In genomic region chr11:1082728-1083620, GRCh38 we compare ENCODE assay signal across 22 cellular contexts. TPM values are rescaled to one million over a fixed set of nuclear protein-coding genes. Genes with fewer than 3 reads are reported as not detected.
DNase-seq lines count a peak whose midpoint lies in the region; ATAC-seq and TF ChIP-seq lines count a peak whose summit lies in the region.
"Had no signal": no experiment of that assay in that cellular context is flagged by ENCODE, and none has a peak within 500 bp of the region (broad histone marks: within the 10 kb centered on the region; RNA-seq: fewer than 3 reads in every experiment).

No MANE protein-coding gene starts in this region.

- no peaks in the 10 kb centered on the region for H3K27me3 Mint-ChIP-seq in activated naive CD8-positive, alpha-beta T cell treated with anti-CD3 and anti-CD28 coated beads, Interleukin-2, amount 10 ng/mL, durations not matched to agents 7 days and 5 days
- H3K27me3 Mint-ChIP-seq in activated naive CD8-positive, alpha-beta T cell treated with anti-CD3 and anti-CD28 coated beads for 36 hours, result no peaks in the 10 kb centered on the region
- no peaks in the 10 kb centered on the region for H3K27me3 Mint-ChIP-seq in natural killer cell treated with Interleukin-12 subunit alpha and Interleukin-12 subunit beta and Interleukin-15 and Interleukin-18, amount 100 ng/mL, for 72 hours
- H3K27me3 Mint-ChIP-seq: activated naive CD8-positive, alpha-beta T cell treated with anti-CD3 and anti-CD28 coated beads, Interleukin-2, amount 50 U/mL, for 24 hours; CD4-positive, alpha-beta T cell; IgD-negative memory B cell had no signal

- H3K36me3 Mint-ChIP-seq in activated naive CD8-positive, alpha-beta T cell treated with anti-CD3 and anti-CD28 coated beads, Interleukin-2, amount 10 ng/mL, durations not matched to agents 7 days and 5 days, result no peaks in the 10 kb centered on the region
- H3K36me3 Mint-ChIP-seq in activated naive CD8-positive, alpha-beta T cell treated with anti-CD3 and anti-CD28 coated beads for 36 hours, result no peaks in the 10 kb centered on the region
- H3K36me3 Mint-ChIP-seq in natural killer cell treated with Interleukin-12 subunit alpha and Interleukin-12 subunit beta and Interleukin-15 and Interleukin-18, amount 100 ng/mL, for 72 hours, result no peaks in the 10 kb centered on the region
- H3K36me3 Mint-ChIP-seq: IgD-negative memory B cell had no signal

- TF ChIP-seq CTCF in GM13976 (IDR thresholded peaks at IDR 0.05; ENCODE audit: borderline replicate concordance, control extremely low read depth, extremely low read depth, insufficient read depth, missing control alignments), result no peak

- POLR2A ChIA-PET in activated naive CD8-positive, alpha-beta T cell treated with anti-CD3 and anti-CD28 coated beads, Interleukin-2, amount 10 ng/mL, durations not matched to agents 7 days and 5 days (lab: Charles Lee), result no interaction called here

- no peak overlapping the region for H3K4me3 Mint-ChIP-seq in activated naive CD8-positive, alpha-beta T cell treated with anti-CD3 and anti-CD28 coated beads, Interleukin-2, amount 10 ng/mL, durations not matched to agents 7 days and 5 days
- no peak overlapping the region for H3K4me3 Mint-ChIP-seq in activated naive CD8-positive, alpha-beta T cell treated with anti-CD3 and anti-CD28 coated beads for 36 hours
- no peak overlapping the region for H3K4me3 Mint-ChIP-seq in natural killer cell treated with Interleukin-12 subunit alpha and Interleukin-12 subunit beta and Interleukin-15 and Interleukin-18, amount 100 ng/mL, for 72 hours
- H3K4me3 Mint-ChIP-seq: activated naive CD8-positive, alpha-beta T cell treated with anti-CD3 and anti-CD28 coated beads, Interleukin-2, amount 50 U/mL, for 24 hours; CD4-positive, alpha-beta T cell; IgD-negative memory B cell had no signal

- no peak overlapping the region for H3K27ac Mint-ChIP-seq in activated naive CD8-positive, alpha-beta T cell treated with anti-CD3 and anti-CD28 coated beads, Interleukin-2, amount 10 ng/mL, durations not matched to agents 7 days and 5 days
- H3K27ac Mint-ChIP-seq in activated naive CD8-positive, alpha-beta T cell treated with anti-CD3 and anti-CD28 coated beads for 36 hours, result no peak overlapping the region
- H3K27ac Mint-ChIP-seq in natural killer cell treated with Interleukin-12 subunit alpha and Interleukin-12 subunit beta and Interleukin-15 and Interleukin-18, amount 100 ng/mL, for 72 hours, result no peak overlapping the region
- H3K27ac Mint-ChIP-seq: activated naive CD8-positive, alpha-beta T cell treated with anti-CD3 and anti-CD28 coated beads, Interleukin-2, amount 50 U/mL, for 24 hours; CD4-positive, alpha-beta T cell; IgD-negative memory B cell had no signal

- H3K9me3 Mint-ChIP-seq in activated naive CD8-positive, alpha-beta T cell treated with anti-CD3 and anti-CD28 coated beads, Interleukin-2, amount 10 ng/mL, durations not matched to agents 7 days and 5 days, result no peaks in the 10 kb centered on the region
- H3K9me3 Mint-ChIP-seq in activated naive CD8-positive, alpha-beta T cell treated with anti-CD3 and anti-CD28 coated beads for 36 hours, result no peaks in the 10 kb centered on the region
- H3K9me3 Mint-ChIP-seq in natural killer cell treated with Interleukin-12 subunit alpha and Interleukin-12 subunit beta and Interleukin-15 and Interleukin-18, amount 100 ng/mL, for 72 hours, result no peaks in the 10 kb centered on the region
- H3K9me3 Mint-ChIP-seq: activated naive CD8-positive, alpha-beta T cell treated with anti-CD3 and anti-CD28 coated beads, Interleukin-2, amount 50 U/mL, for 24 hours; CD4-positive, alpha-beta T cell; IgD-negative memory B cell had no signal

- peak; percentile 24 for DNase-seq in activated naive CD8-positive, alpha-beta T cell treated with anti-CD3 and anti-CD28 coated beads, Interleukin-2, amount 10 ng/mL, durations not matched to agents 7 days and 5 days
- DNase-seq in activated naive CD8-positive, alpha-beta T cell treated with anti-CD3 and anti-CD28 coated beads for 36 hours, result no peak
- DNase-seq in Right ventricle myocardium superior (peak; percentile 37), mucosa of gallbladder (ENCODE audit: low spot score) (no peak), erythroblast (lab: John Stamatoyannopoulos, UW) (no peak), GM13976 (ENCODE audit: low spot score) (no peak)
- peak; percentile 51 for DNase-seq in natural killer cell treated with Interleukin-12 subunit alpha and Interleukin-12 subunit beta and Interleukin-15 and Interleukin-18, amount 100 ng/mL, for 72 hours (ENCODE audit: low spot score)
- DNase-seq: activated naive CD8-positive, alpha-beta T cell treated with anti-CD3 and anti-CD28 coated beads, Interleukin-2, amount 50 U/mL, for 24 hours; CD4-positive, alpha-beta T cell; colonic mucosa; GDM1; GM23248; MM.1S; NCI-H2029; NK-92 treated with Interleukin-12 subunit alpha and Interleukin-12 subunit beta, amount 100 ng/mL, for 24 hours; T-helper 9 cell had no signal

- ATAC-seq in activated naive CD8-positive, alpha-beta T cell treated with anti-CD3 and anti-CD28 coated beads, Interleukin-2, amount 10 ng/mL, durations not matched to agents 7 days and 5 days (ENCODE audit: low read depth), result no peak
- no peak for ATAC-seq in Right ventricle myocardium superior (ENCODE audit: poor library complexity)
- ATAC-seq in natural killer cell treated with Interleukin-12 subunit alpha and Interleukin-12 subunit beta and Interleukin-15 and Interleukin-18, amount 100 ng/mL, for 72 hours, result peak in 1 of 2 donors; percentile 25
- no peak for ATAC-seq in GM19328 (IDR thresholded peaks at IDR 0.05; ENCODE audit: unreplicated experiment)
- ATAC-seq: activated naive CD8-positive, alpha-beta T cell treated with anti-CD3 and anti-CD28 coated beads, Interleukin-2, amount 50 U/mL, for 24 hours; body of pancreas; left lung had no signal

- TF ChIP-seq POLR2A in erythroblast (IDR thresholded peaks at IDR 0.05; ENCODE audit: low read length), result no peak

- intact Hi-C loops in Right ventricle myocardium superior (cut with DNase I), result no loop called here

- H3K4me1 Mint-ChIP-seq in activated naive CD8-positive, alpha-beta T cell treated with anti-CD3 and anti-CD28 coated beads, Interleukin-2, amount 10 ng/mL, durations not matched to agents 7 days and 5 days, result no peaks in the 10 kb centered on the region
- H3K4me1 Mint-ChIP-seq in activated naive CD8-positive, alpha-beta T cell treated with anti-CD3 and anti-CD28 coated beads for 36 hours, result no peaks in the 10 kb centered on the region
- H3K4me1 Mint-ChIP-seq in natural killer cell treated with Interleukin-12 subunit alpha and Interleukin-12 subunit beta and Interleukin-15 and Interleukin-18, amount 100 ng/mL, for 72 hours (ENCODE audit: low read depth in 2 of 2), result no peaks in the 10 kb centered on the region
- H3K4me1 Mint-ChIP-seq: activated naive CD8-positive, alpha-beta T cell treated with anti-CD3 and anti-CD28 coated beads, Interleukin-2, amount 50 U/mL, for 24 hours; IgD-negative memory B cell had no signal

- in situ Hi-C loops in GM13976 (cut with MboI; ENCODE audit: low sequenced_read_pairs, unreplicated experiment), result no loop called here

RNA-seq across cellular contexts. Expression of gene MUC2, which starts 8.3 kb away (rescaled TPM):
- not detected for total RNA-seq in activated naive CD8-positive, alpha-beta T cell treated with anti-CD3 and anti-CD28 coated beads, Interleukin-2, amount 10 ng/mL, durations not matched to agents 7 days and 5 days
- total RNA-seq in activated naive CD8-positive, alpha-beta T cell treated with anti-CD3 and anti-CD28 coated beads for 36 hours, result not detected
- not detected for total RNA-seq in Right ventricle myocardium superior
- total RNA-seq in natural killer cell treated with Interleukin-12 subunit alpha and Interleukin-12 subunit beta and Interleukin-15 and Interleukin-18, amount 100 ng/mL, for 72 hours, result not detected
- 0.26 TPM for total RNA-seq in mucosa of gallbladder
- total RNA-seq: CD4-positive, alpha-beta T cell; GM23248; left lung; NCI-H460; thoracic aorta had no signal

RNA-seq across cellular contexts. Expression of gene MUC6, which starts 46.5 kb away (rescaled TPM):
- total RNA-seq in activated naive CD8-positive, alpha-beta T cell treated with anti-CD3 and anti-CD28 coated beads, Interleukin-2, amount 10 ng/mL, durations not matched to agents 7 days and 5 days, result not detected
- not detected for total RNA-seq in activated naive CD8-positive, alpha-beta T cell treated with anti-CD3 and anti-CD28 coated beads for 36 hours
- not detected for total RNA-seq in Right ventricle myocardium superior
- total RNA-seq in natural killer cell treated with Interleukin-12 subunit alpha and Interleukin-12 subunit beta and Interleukin-15 and Interleukin-18, amount 100 ng/mL, for 72 hours, result not detected
- 173 TPM for total RNA-seq in mucosa of gallbladder
- total RNA-seq: CD4-positive, alpha-beta T cell; GM23248; left lung; NCI-H460 had no signal

Comparison
In these comparisons a context has a peak if more than half of its experiments do, and no peak if none do; other contexts are left out.
1. DNase-seq: peak in activated naive CD8-positive, alpha-beta T cell treated with anti-CD3 and anti-CD28 coated beads, Interleukin-2, amount 10 ng/mL, durations not matched to agents 7 days and 5 days (single experiment), Right ventricle myocardium superior (single experiment) and natural killer cell treated with Interleukin-12 subunit alpha and Interleukin-12 subunit beta and Interleukin-15 and Interleukin-18, amount 100 ng/mL, for 72 hours (single experiment); none in activated naive CD8-positive, alpha-beta T cell treated with anti-CD3 and anti-CD28 coated beads for 36 hours (single experiment), mucosa of gallbladder (single experiment), erythroblast (0 of 2) and GM13976 (single experiment).
2. RNA of gene MUC6, which starts 46.5 kb away (total RNA-seq): 173 TPM in mucosa of gallbladder (single experiment); not detected in activated naive CD8-positive, alpha-beta T cell treated with anti-CD3 and anti-CD28 coated beads, Interleukin-2, amount 10 ng/mL, durations not matched to agents 7 days and 5 days, not detected in activated naive CD8-positive, alpha-beta T cell treated with anti-CD3 and anti-CD28 coated beads for 36 hours, not detected in Right ventricle myocardium superior (single experiment) and not detected in natural killer cell treated with Interleukin-12 subunit alpha and Interleukin-12 subunit beta and Interleukin-15 and Interleukin-18, amount 100 ng/mL, for 72 hours; every median in the first group is over 100 times any median in the second.